8 cellular contexts compared by ENCODE assay signal in genomic region chr15:88450125-88450798, GRCh38. TPM values are rescaled to one million over a fixed set of nuclear protein-coding genes. Genes with fewer than 3 reads are reported as not detected.
A peak's percentile ranks its signal among the peaks of the same experiment; 100 is the strongest.
DNase-seq lines count a peak whose midpoint lies in the region; ATAC-seq and TF ChIP-seq lines count a peak whose summit lies in the region.

No MANE protein-coding gene starts in this region.

- DNase-seq in activated effector memory CD4-positive, alpha-beta T cell treated with anti-CD3 and anti-CD28 coated beads, Interleukin-2, amount 50 U/mL, for 16 hours, result peak; percentile 84
- DNase-seq in activated effector memory CD4-positive, alpha-beta T cell treated with Interleukin-2 at 50 U/mL for 16 hours, result no peak
- DNase-seq in OCI-LY7 (ENCODE audit: low spot score) (peak; percentile 85), activated T-helper 1 cell treated with Interleukin-2 at 50 U/mL for 16 hours (ENCODE audit: low read depth) (peak; percentile 17), germinal center (ENCODE audit: low spot score) (peak; percentile 78), pons (ENCODE audit: low spot score) (peak; percentile 39)

- peak overlapping the region; percentile 47; the same call in 1 of the 2 replicates for H3K4me2 ChIP-seq in OCI-LY7 (ENCODE audit: low read length)

- H4K20me1 ChIP-seq in OCI-LY7 (ENCODE audit: insufficient read depth, low read length), result no peaks in the 10 kb centered on the region

- POLR2A ChIA-PET in OCI-LY7 (lab: Charles Lee), result interaction anchor here (1.4 kb wide), 1 partner anchor 205 kb away, joined by 8 read pairs; no protein-coding TSS in a partner anchor

- H3K79me2 ChIP-seq in OCI-LY7 (ENCODE audit: insufficient read depth, low read depth, low read length), result no peaks in the 10 kb centered on the region

- no TSS peak for BruUV-seq in OCI-LY7 (replicated peaks; lab: Mats Ljungman, UMichigan)

- H3K9me2 ChIP-seq in OCI-LY7 (ENCODE audit: insufficient read depth, low read length), result no peaks in the 10 kb centered on the region

- H3K4me1 ChIP-seq in OCI-LY7 (ENCODE audit: insufficient read depth, low read length, poor library complexity, severe bottlenecking), result peaks cover 8% of the 10 kb centered on the region

- H3K4me3 ChIP-seq in OCI-LY7 (ENCODE audit: low read depth, low read length, poor library complexity, severe bottlenecking), result no peak overlapping the region

- H3K27ac ChIP-seq in OCI-LY7 (ENCODE audit: low read depth, low read length, poor library complexity, severe bottlenecking), result no peak overlapping the region

- H3K36me3 ChIP-seq in OCI-LY7 (ENCODE audit: insufficient read depth, low read length), result no peaks in the 10 kb centered on the region

- H2AFZ ChIP-seq in OCI-LY7 (ENCODE audit: low read length), result peak overlapping the region; percentile 70; the same call in 1 of the 2 replicates

- no peaks in the 10 kb centered on the region for H3K9me3 ChIP-seq in OCI-LY7 (ENCODE audit: low read length)

- TF ChIP-seq CTCF in OCI-LY7 (conservative IDR thresholded peaks at IDR 0.05; ENCODE audit: low read length), result peak; percentile 97

- CTCF ChIA-PET in OCI-LY7 (lab: Charles Lee; ENCODE audit: unreplicated experiment), result interaction anchor here (0.7 to 4.1 kb wide), 4 partner anchors 59 to 210 kb away, joined by 4 to 26 read pairs (median 4); no protein-coding TSS in a partner anchor

- intact Hi-C loops in OCI-LY7 (cut with micrococcal nuclease; ENCODE audit: unreplicated experiment), result loop anchor here (1.0 to 2.0 kb wide), 4 partner anchors 47 to 206 kb away; no protein-coding TSS in a partner anchor

- ATAC-seq in HG03460 (IDR thresholded peaks at IDR 0.05; ENCODE audit: unreplicated experiment), result peak; percentile 65
- no peak for ATAC-seq in HG03097 (IDR thresholded peaks at IDR 0.05; ENCODE audit: low FRiP score, unreplicated experiment)

RNA-seq across cellular contexts. Expression of gene MRPL46, which starts 16.9 kb away (rescaled TPM):
- total RNA-seq in OCI-LY7 (2014; rRNA removed; shearing (Covaris generic)), result 30.4 and 32.4 TPM in 2 replicates
- 32.3 and 37.2 TPM in 2 replicates for total RNA-seq in OCI-LY7 (2022)

RNA-seq across cellular contexts. Expression of gene MRPS11, which starts 17.2 kb away (rescaled TPM):
- total RNA-seq in OCI-LY7 (2014; rRNA removed; shearing (Covaris generic)), result 49.8 and 61.6 TPM in 2 replicates
- 82.6 and 84.0 TPM in 2 replicates for total RNA-seq in OCI-LY7 (2022)
